ENCODE assay signal across 8 cellular contexts in genomic region chr19:18590273-18591272, GRCh38. TPM values are rescaled to one million over a fixed set of nuclear protein-coding genes. Genes with fewer than 3 reads are reported as not detected.
DNase-seq lines count a peak whose midpoint lies in the region; ATAC-seq and FAIRE-seq lines count a peak whose summit lies in the region.

No MANE protein-coding gene starts in this region.

- no peaks in the 10 kb centered on the region; the same call in 1 of the 2 replicates for H3K27me3 ChIP-seq in HUES64 (ENCODE audit: insufficient read depth, low read length)

- no peak for FAIRE-seq in frontal cortex (lab: Jason Lieb, UNC)

- H3K4me1 ChIP-seq in HUES64 (ENCODE audit: insufficient read depth, low read length), result peaks cover 12% of the 10 kb centered on the region

- peaks cover 4% of the 10 kb centered on the region; the same call in 1 of the 2 replicates for H3K36me3 ChIP-seq in HUES64 (ENCODE audit: insufficient read depth, low read length)

- peak overlapping the region; percentile 72 for H3K27ac ChIP-seq in HUES64 (ENCODE audit: low read depth, low read length)

- peak overlapping the region; percentile 92 for H3K9ac ChIP-seq in HUES64 (ENCODE audit: low read depth, low read length)

- no peak for ATAC-seq in HG02678 (IDR thresholded peaks at IDR 0.05; ENCODE audit: unreplicated experiment)

- H3K9me3 ChIP-seq in HUES64 (ENCODE audit: insufficient read depth, low read depth, low read length), result no peaks in the 10 kb centered on the region

- WGBS in HUES64, result 30% methylated on average over 40 of the region's 40 CpGs

- peak overlapping the region; percentile 83 for H3K4me3 ChIP-seq in HUES64 (ENCODE audit: low read length)

- DNase-seq in C1 segment of cervical spinal cord (lab: John Stamatoyannopoulos, UW), result peak in 12 of 14 donors; percentile 34 to 94 (median 55)
- peak; percentile 64 for DNase-seq in T1000 (lab: John Stamatoyannopoulos, UW)
- peak; percentile 73 to 75 for DNase-seq in frontal cortex (ENCODE audit: low spot score in 2 of 2)
- peak; percentile 87 for DNase-seq in putamen (ENCODE audit: low spot score)
- no peak for DNase-seq in COR-L47 (lab: John Stamatoyannopoulos, UW)
- DNase-seq in NCI-H1436 (lab: John Stamatoyannopoulos, UW), result no peak

RNA-seq across cellular contexts. Expression of gene REX1BD, which starts 2.0 kb away (rescaled TPM):
- 52.1 TPM for polyA plus RNA-seq in HUES64 (2013, experiment 1 of 2)
- polyA plus RNA-seq in HUES64 (2013, experiment 2 of 2), result 45.2 TPM
- total RNA-seq in frontal cortex, result 17.1 TPM

RNA-seq across cellular contexts. Expression of gene CRLF1, which starts 16.0 kb away (rescaled TPM):
- polyA plus RNA-seq in HUES64 (2013, experiment 1 of 2), result 4.2 TPM
- polyA plus RNA-seq in HUES64 (2013, experiment 2 of 2), result 8.9 TPM
- 2.4 TPM for total RNA-seq in frontal cortex

RNA-seq across cellular contexts. Expression of gene UBA52, which starts 18.9 kb away (rescaled TPM):
- 1,216 TPM for polyA plus RNA-seq in HUES64 (2013, experiment 1 of 2)
- 1,283 TPM for polyA plus RNA-seq in HUES64 (2013, experiment 2 of 2)
- 742 TPM for total RNA-seq in frontal cortex

RNA-seq across cellular contexts. Expression of gene TMEM59L, which starts 22.1 kb away (rescaled TPM):
- polyA plus RNA-seq in HUES64 (2013, experiment 1 of 2), result 3.7 TPM
- 4.8 TPM for polyA plus RNA-seq in HUES64 (2013, experiment 2 of 2)
- total RNA-seq in frontal cortex, result 34.2 TPM

RNA-seq across cellular contexts. Expression of gene KXD1, which starts 32.9 kb away (rescaled TPM):
- polyA plus RNA-seq in HUES64 (2013, experiment 1 of 2), result 104 TPM
- polyA plus RNA-seq in HUES64 (2013, experiment 2 of 2), result 118 TPM
- total RNA-seq in frontal cortex, result 14.7 TPM

Comparison
In these comparisons a context has a peak if more than half of its experiments do, and no peak if none do; other contexts are left out.
1. DNase-seq: peak in C1 segment of cervical spinal cord (12 of 14), T1000 (single experiment), frontal cortex (2 of 2) and putamen (single experiment); none in COR-L47 (single experiment) and NCI-H1436 (single experiment).